Comparison of ENCODE assay signal across 13 cellular contexts in the genomic region with DNA sequence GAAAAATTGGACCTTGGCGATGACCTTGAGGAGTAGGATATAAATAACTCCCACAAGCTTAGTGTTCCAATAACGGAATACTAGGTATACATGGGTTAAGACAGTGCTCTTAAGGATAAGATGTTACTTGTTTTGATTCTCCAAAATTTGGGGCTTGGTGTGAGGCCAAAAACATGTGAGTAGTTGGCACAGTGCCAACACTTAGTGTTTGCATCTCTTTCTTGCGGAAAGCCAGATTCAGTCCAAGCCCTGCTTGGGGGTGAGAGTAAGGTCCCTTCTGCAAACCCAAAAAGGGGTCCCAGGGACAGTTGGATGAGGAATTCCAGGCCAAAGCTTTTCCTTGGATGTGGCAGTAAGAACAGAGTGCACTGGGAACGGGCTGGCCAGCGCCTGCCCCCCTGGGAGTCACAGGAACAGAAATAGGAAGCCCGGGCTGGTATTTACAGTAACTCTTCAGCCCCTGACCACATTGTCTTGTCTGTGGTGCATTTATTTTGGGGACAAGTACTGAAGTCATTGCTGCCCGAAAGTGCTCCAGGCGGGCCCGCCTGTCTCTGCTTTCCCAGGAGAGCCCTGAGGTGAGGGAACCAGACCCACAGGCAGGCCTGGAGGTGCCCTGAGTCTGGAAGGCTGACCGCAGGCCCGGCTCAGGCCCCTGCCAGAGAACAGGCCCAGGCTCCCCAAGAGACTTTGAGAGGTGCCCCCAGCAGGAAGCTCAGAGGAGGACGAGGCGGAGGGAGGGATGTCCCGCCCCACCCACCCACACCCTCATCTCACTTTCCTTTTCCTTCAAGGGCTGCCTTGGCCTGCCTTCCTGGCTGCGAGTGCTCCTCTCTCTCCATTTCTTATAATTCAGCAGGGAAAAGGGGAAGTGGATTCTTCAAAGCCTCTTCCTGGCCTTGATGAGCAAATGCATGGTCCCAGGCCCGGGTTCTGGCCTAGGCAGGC.
DNase-seq lines count a peak whose midpoint lies in the region; ATAC-seq, FAIRE-seq and TF ChIP-seq lines count a peak whose summit lies in the region.
"Had no signal": no experiment of that assay in that cellular context is flagged by ENCODE, and none has a peak within 500 bp of the region (broad histone marks: within the 10 kb centered on the region; RNA-seq: fewer than 3 reads in every experiment).

No MANE protein-coding gene starts in this region.

- H3K27me3 ChIP-seq in HepG2 (ENCODE audit: control insufficient read depth in 1 of 2, insufficient read depth in 2 of 2, low read length in 2 of 2) (no peaks in the 10 kb centered on the region), spleen (replicated peaks in 1 of 7) (no peaks in the 10 kb centered on the region)

- ATAC-seq in HepG2: no peak
- ATAC-seq: activated CD4-positive, CD25-positive, alpha-beta regulatory T cell treated with anti-CD3 and anti-CD28 coated beads, Interleukin-2, amount 50 U/mL, for 24 hours had no signal

- TF ChIP-seq POLR2A in HepG2 (IDR thresholded peaks at IDR 0.05; ENCODE audit: insufficient read depth in 1 of 2, low read depth in 2 of 2, low read length in 2 of 2) (no peak), spleen (IDR thresholded peaks at IDR 0.05) (no peak)

- TF ChIP-seq CTCF in VCaP (conservative IDR thresholded peaks at IDR 0.05): no peak
- no peak for TF ChIP-seq CTCF in HepG2 (CRISPR knock-in tag; IDR thresholded peaks at IDR 0.05)
- no peak for TF ChIP-seq CTCF in spleen (IDR thresholded peaks at IDR 0.05 in 8 of 11, conservative IDR thresholded peaks at IDR 0.05 in 3 of 11)

- no peak overlapping the region for H2AFZ ChIP-seq in HepG2 (ENCODE audit: low read length)

- peaks cover 12 to 20% (median 14%) of the 10 kb centered on the region in 3 donors for H3K4me1 Mint-ChIP-seq in IgD-negative memory B cell

- no peak for TF ChIP-seq RAD21 in HepG2 (CRISPR knock-in tag; IDR thresholded peaks at IDR 0.05)

- 35% methylated on average over 15 of the region's 16 CpGs for WGBS in HepG2 (ENCODE audit: low lambda C conversion rate)
- 57 to 69% (median 60%) methylated on average over 15 to 16 of the region's 16 CpGs for WGBS in spleen, 5 donors

- TF ChIP-seq EP300 in HepG2 (IDR thresholded peaks at IDR 0.05; ENCODE audit: low read depth in 2 of 2, low read length in 2 of 2): no peak
- no peak for TF ChIP-seq EP300 in HepG2 (CRISPR knock-in tag; IDR thresholded peaks at IDR 0.05; ENCODE audit: borderline replicate concordance)

- H3K4me3 Mint-ChIP-seq in IgD-negative memory B cell: peak overlapping the region in 1 of 4 donors; percentile 64
- H3K4me3 Mint-ChIP-seq: activated T-cell treated with anti-CD3 and anti-CD28 coated beads, Interleukin-2, amount 50 U/mL, for 24 hours; HFFc6 had no signal

- H3K9me3 ChIP-seq in HepG2 (ENCODE audit: low read length): no peaks in the 10 kb centered on the region
- no peaks in the 10 kb centered on the region for H3K9me3 ChIP-seq in spleen

- H3K27ac ChIP-seq in VCaP: peak overlapping the region; percentile 97
- no peak overlapping the region for H3K27ac ChIP-seq in HepG2 (ENCODE audit: extremely low read length, insufficient read depth, low read length)
- peak overlapping the region in 5 of 8 donors; percentile 11 to 80 (median 77) for H3K27ac ChIP-seq in spleen

- H3K36me3 ChIP-seq in HepG2 (replicated peaks in 1 of 2; ENCODE audit: control insufficient read depth in 1 of 2, insufficient read depth in 2 of 2, low read length in 2 of 2): no peaks in the 10 kb centered on the region
- H3K36me3 ChIP-seq in spleen: no peaks in the 10 kb centered on the region

- H3K27me3 Mint-ChIP-seq in IgD-negative memory B cell: no peaks in the 10 kb centered on the region

- no peaks in the 10 kb centered on the region for H3K9me3 Mint-ChIP-seq in IgD-negative memory B cell
- H3K9me3 Mint-ChIP-seq: activated T-cell treated with anti-CD3 and anti-CD28 coated beads, Interleukin-2, amount 50 U/mL, for 24 hours had no signal

- no peaks in the 10 kb centered on the region for H3K79me2 ChIP-seq in HepG2 (ENCODE audit: insufficient read depth, low read length)

- no peak overlapping the region for H3K4me2 ChIP-seq in HepG2 (ENCODE audit: low read depth, low read length)

- H3K36me3 Mint-ChIP-seq in IgD-negative memory B cell: no peaks in the 10 kb centered on the region

- FAIRE-seq in HepG2 (lab: Jason Lieb, UNC): no peak

- DNase-seq in HepG2 (ENCODE audit: low spot score) (no peak), spleen (no peak), NCI-H1417 treated with DMSO at 0.1 percent for 48 hours (lab: John Stamatoyannopoulos, UW) (no peak), iPS-NIHi7 (ENCODE audit: extremely low spot score) (no peak), NCI-H128 (lab: John Stamatoyannopoulos, UW; ENCODE audit: unreplicated experiment) (no peak), foreskin melanocyte (no peak)
- DNase-seq: activated T-cell treated with anti-CD3 and anti-CD28 coated beads, Interleukin-2, amount 50 U/mL, for 24 hours; HFFc6; KBM-7; NCI-H2081 had no signal

- no peaks in the 10 kb centered on the region for H3K4me1 ChIP-seq in HepG2 (ENCODE audit: insufficient read depth, low read length)
- peaks cover 9 to 45% (median 26%) of the 10 kb centered on the region in 6 donors for H3K4me1 ChIP-seq in spleen

- H3K27ac Mint-ChIP-seq in IgD-negative memory B cell: peak overlapping the region in 2 of 3 donors; percentile 56 to 76
- H3K27ac Mint-ChIP-seq: activated T-cell treated with anti-CD3 and anti-CD28 coated beads, Interleukin-2, amount 50 U/mL, for 24 hours; HFFc6 had no signal

- CTCF ChIA-PET in HepG2 (lab: Yijun Ruan, JAX; ENCODE audit: low intra/inter-chr PET ratio, low total read pairs): no interaction called here

- no peak overlapping the region for H3K9ac ChIP-seq in HepG2 (ENCODE audit: insufficient read depth, low read depth, low read length)

- intact Hi-C loops in HepG2 (cut with micrococcal nuclease; ENCODE audit: unreplicated experiment) (no loop called here), spleen (cut with DNase I; ENCODE audit: low total_unique reads) (no loop called here)

- H4K20me1 ChIP-seq in HepG2 (ENCODE audit: insufficient read depth, low read length): no peaks in the 10 kb centered on the region

- BruUV-seq in HepG2 (replicated peaks; lab: Mats Ljungman, UMichigan): no TSS peak

- POLR2A ChIA-PET in HepG2 (lab: Yijun Ruan, JAX): no interaction called here

- in situ Hi-C loops in HepG2 (cut with HindIII; ENCODE audit: extremely low pct_ligation_motif_present, low pct_unique_long_range_greater_than_20kb): no loop called here

- no peak overlapping the region for H3K4me3 ChIP-seq in HepG2 (replicated peaks in 1 of 3; ENCODE audit: insufficient read depth in 1 of 3, low read depth in 2 of 3, low read length in 3 of 3)
- H3K4me3 ChIP-seq in spleen: no peak overlapping the region

TF ChIP-seq in HepG2, 621 proteins besides CTCF, POLR2A, EP300 and RAD21:
- no peak for TF ChIP-seq ZNF460 (CRISPR knock-in tag; IDR thresholded peaks at IDR 0.05; ENCODE audit: borderline replicate concordance)
- peak; percentile 100 for TF ChIP-seq LCORL (IDR thresholded peaks at IDR 0.05)
- TF ChIP-seq LCORL (CRISPR knock-in tag; IDR thresholded peaks at IDR 0.05): no peak
- no peak for TF ChIP-seq LRRFIP1 (CRISPR knock-in tag; conservative IDR thresholded peaks at IDR 0.05)
